8 cellular contexts compared by ENCODE assay signal in genomic region chr1:94481473-94481933, GRCh38.
DNase-seq lines count a peak whose midpoint lies in the region; TF ChIP-seq lines count a peak whose summit lies in the region.

No MANE protein-coding gene starts in this region.

- DNase-seq in DMS79 treated with DMSO at 0.1 percent for 48 hours (lab: John Stamatoyannopoulos, UW) (peak; percentile 49), DMS79 (lab: John Stamatoyannopoulos, UW) (no peak), H4 (ENCODE audit: low spot score) (peak; percentile 57), Kasumi-1 (lab: John Stamatoyannopoulos, UW) (peak; percentile 80 to 83), RPMI7951 (ENCODE audit: low read depth) (peak; percentile 69), adipocyte (ENCODE audit: low read depth) (peak; percentile 83), left ventricle myocardium inferior (no peak), renal cortical epithelial cell (ENCODE audit: low read depth) (peak; percentile 85)

- no peak overlapping the region for H3K27ac ChIP-seq in left ventricle myocardium inferior (replicated peaks)

- no peaks in the 10 kb centered on the region for H3K4me1 ChIP-seq in adipocyte (ENCODE audit: control insufficient read depth, insufficient read depth, low read length)
- peaks cover 8% of the 10 kb centered on the region for H3K4me1 ChIP-seq in left ventricle myocardium inferior

- H3K9ac ChIP-seq in adipocyte (ENCODE audit: low read length): no peak overlapping the region

- H3K36me3 ChIP-seq in adipocyte (ENCODE audit: control insufficient read depth, insufficient read depth, low read length, severe bottlenecking): peaks cover 46% of the 10 kb centered on the region
- peaks cover 55% of the 10 kb centered on the region for H3K36me3 ChIP-seq in left ventricle myocardium inferior

- TF ChIP-seq CTCF in left ventricle myocardium inferior (IDR thresholded peaks at IDR 0.05; ENCODE audit: borderline replicate concordance): peak; percentile 87

- H3K4me3 ChIP-seq in adipocyte (ENCODE audit: low read length) (no peak overlapping the region), left ventricle myocardium inferior (no peak overlapping the region)

- intact Hi-C loops in left ventricle myocardium inferior (cut with micrococcal nuclease): loop anchor here (10.0 kb wide), 1 partner anchor 323 kb away; no protein-coding TSS in a partner anchor

- no peaks in the 10 kb centered on the region for H3K9me3 ChIP-seq in adipocyte (ENCODE audit: control insufficient read depth, low read length)
- H3K9me3 ChIP-seq in left ventricle myocardium inferior (replicated peaks): no peaks in the 10 kb centered on the region

- H3K27me3 ChIP-seq in adipocyte (replicated peaks; ENCODE audit: control insufficient read depth, insufficient read depth, low read length) (no peaks in the 10 kb centered on the region), left ventricle myocardium inferior (ENCODE audit: low read depth) (no peaks in the 10 kb centered on the region)

Comparison
In these comparisons a context has a peak if more than half of its experiments do, and no peak if none do; other contexts are left out.
1. DNase-seq: peak in DMS79 treated with DMSO at 0.1 percent for 48 hours (single experiment), H4 (single experiment), Kasumi-1 (2 of 2), RPMI7951 (single experiment), adipocyte (single experiment) and renal cortical epithelial cell (single experiment); none in DMS79 (single experiment) and left ventricle myocardium inferior (single experiment).